25 cellular contexts compared by ENCODE assay signal in the genomic region with DNA sequence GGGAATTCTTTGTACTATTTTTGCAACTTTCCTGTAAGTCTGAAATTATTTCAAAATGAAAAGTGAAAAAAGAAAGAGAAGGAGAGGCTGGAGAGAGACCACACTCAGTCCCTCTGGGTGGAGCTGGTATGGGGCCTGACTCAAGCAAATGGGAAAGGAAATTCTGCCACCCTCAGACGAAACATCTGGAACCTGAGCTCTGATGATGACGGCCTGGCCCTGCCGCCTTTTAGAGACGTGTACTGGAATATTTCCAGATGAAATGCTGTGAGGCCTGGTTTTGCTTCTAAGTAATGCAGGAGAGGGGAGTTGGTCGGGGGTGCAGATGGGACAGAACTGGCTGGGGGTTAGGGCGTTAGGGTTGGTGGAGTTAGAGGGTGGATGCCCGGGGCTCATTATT. TPM values are rescaled to one million over a fixed set of nuclear protein-coding genes. Genes with fewer than 3 reads are reported as not detected.
DNase-seq lines count a peak whose midpoint lies in the region; ATAC-seq and TF ChIP-seq lines count a peak whose summit lies in the region.
"Had no signal": no experiment of that assay in that cellular context is flagged by ENCODE, and none has a peak within 500 bp of the region (broad histone marks: within the 10 kb centered on the region; RNA-seq: fewer than 3 reads in every experiment).

No MANE protein-coding gene starts in this region.

- H4K20me1 ChIP-seq in GM23248 (ENCODE audit: insufficient read depth), result no peaks in the 10 kb centered on the region
- no peaks in the 10 kb centered on the region for H4K20me1 ChIP-seq in MM.1S (ENCODE audit: insufficient read depth, low read length)

- no peaks in the 10 kb centered on the region for H3K9me3 Mint-ChIP-seq in immature natural killer cell
- H3K9me3 Mint-ChIP-seq: activated T-helper 2 cell treated with anti-CD3 and anti-CD28 coated beads, Interferon-gamma antibody, Interleukin-2, Interleukin-4, amounts not matched to agents 10 μg/mL and 5 μg/mL and 100 μg/mL, durations not matched to agents 14 hours and 24 hours and 36 hours; central memory CD8-positive, alpha-beta T cell had no signal

- H3K27ac ChIP-seq in GM23248, result peak overlapping the region; percentile 29
- H3K27ac ChIP-seq in MM.1S (ENCODE audit: low read length), result no peak overlapping the region
- H3K27ac ChIP-seq: neural progenitor cell, Peyer's patch, SK-N-MC, transverse colon had no signal

- H3K9ac ChIP-seq in GM23248, result 0 out of 2 replicates have a peak overlapping the region, but pooled peaks have one; percentile 16
- peak overlapping the region; percentile 76 for H3K9ac ChIP-seq in adipocyte (ENCODE audit: low read length)
- H3K9ac ChIP-seq in MM.1S (ENCODE audit: low read length), result no peak overlapping the region
- H3K9ac ChIP-seq: neural progenitor cell had no signal

- H3K4me2 ChIP-seq in GM23248 (ENCODE audit: unreplicated experiment) (peak overlapping the region; percentile 23), MM.1S (ENCODE audit: low read depth, low read length) (no peak overlapping the region)
- H3K4me2 ChIP-seq: neural progenitor cell had no signal

- peaks cover 7% of the 10 kb centered on the region for H3K4me1 ChIP-seq in GM23248 (ENCODE audit: insufficient read depth)
- peaks cover 36% of the 10 kb centered on the region for H3K4me1 ChIP-seq in adipocyte (ENCODE audit: control insufficient read depth, insufficient read depth, low read length)
- H3K4me1 ChIP-seq in MM.1S (ENCODE audit: low read length), result 0 out of 2 replicates have a peak, but pooled peaks cover 3% of the 10 kb centered on the region
- H3K4me1 ChIP-seq: adrenal gland, HAP-1, neural progenitor cell had no signal

- H3K4me3 Mint-ChIP-seq in immature natural killer cell, result no peak overlapping the region
- H3K4me3 Mint-ChIP-seq: activated CD4-positive, alpha-beta T cell treated with anti-CD3 and anti-CD28 coated beads for 36 hours; central memory CD8-positive, alpha-beta T cell; neural progenitor cell had no signal

- H3F3A ChIP-seq in GM23248 (ENCODE audit: insufficient read depth) (peaks cover 18% of the 10 kb centered on the region), MM.1S (ENCODE audit: insufficient read depth, low read length) (no peaks in the 10 kb centered on the region)

- ATAC-seq in GM18520 (IDR thresholded peaks at IDR 0.05; ENCODE audit: unreplicated experiment) (no peak), HG02938 (IDR thresholded peaks at IDR 0.05; ENCODE audit: unreplicated experiment) (no peak)
- ATAC-seq: activated CD4-positive, alpha-beta T cell treated with anti-CD3 and anti-CD28 coated beads for 36 hours; left lobe of liver had no signal

- no peak overlapping the region for H3K4me3 ChIP-seq in AG09309 (ENCODE audit: control insufficient read depth, low read depth, low read length)
- H3K4me3 ChIP-seq in GM23248, result no peak overlapping the region
- no peak overlapping the region for H3K4me3 ChIP-seq in adipocyte (ENCODE audit: low read length)
- no peak overlapping the region for H3K4me3 ChIP-seq in MM.1S (ENCODE audit: low read length)
- H3K4me3 ChIP-seq: adrenal gland, HAP-1, neural progenitor cell, Peyer's patch, SK-N-MC, transverse colon had no signal

- TF ChIP-seq CTCF in AG09309 (IDR thresholded peaks at IDR 0.05; ENCODE audit: control insufficient read depth, insufficient read depth, low read depth, low read length, missing control alignments) (peak; percentile 8), MM.1S (IDR thresholded peaks at IDR 0.05; ENCODE audit: low read length) (no peak)

- H3K4me1 Mint-ChIP-seq in immature natural killer cell, result no peaks in the 10 kb centered on the region
- H3K4me1 Mint-ChIP-seq: central memory CD8-positive, alpha-beta T cell; neural progenitor cell had no signal

- peaks cover 3 to 13% (median 12%) of the 10 kb centered on the region in 3 donors for H3K27me3 Mint-ChIP-seq in immature natural killer cell (ENCODE audit: low read depth in 3 of 3)

- 14 to 20% methylated on average over 6 to 7 of the region's 7 CpGs for WGBS in GM23248 (ENCODE audit: low coverage in 1 of 2, low lambda C conversion rate in 2 of 2, missing lambda C conversion rate in 2 of 2), 2 experiments

- H3K9me3 ChIP-seq in GM23248 (ENCODE audit: low read depth) (no peaks in the 10 kb centered on the region), adipocyte (ENCODE audit: control insufficient read depth, low read length) (no peaks in the 10 kb centered on the region), MM.1S (replicated peaks; ENCODE audit: insufficient read depth, low read length) (no peaks in the 10 kb centered on the region)
- H3K9me3 ChIP-seq: adrenal gland, HAP-1, Peyer's patch, transverse colon had no signal

- H3K36me3 ChIP-seq in GM23248 (ENCODE audit: low read depth) (no peaks in the 10 kb centered on the region), adipocyte (ENCODE audit: control insufficient read depth, insufficient read depth, low read length, severe bottlenecking) (no peaks in the 10 kb centered on the region), MM.1S (replicated peaks; ENCODE audit: insufficient read depth, low read length) (no peaks in the 10 kb centered on the region)
- H3K36me3 ChIP-seq: adrenal gland, HAP-1, neural progenitor cell, Peyer's patch, transverse colon had no signal

- H3K79me2 ChIP-seq in GM23248 (ENCODE audit: insufficient read depth), result no peaks in the 10 kb centered on the region
- no peaks in the 10 kb centered on the region for H3K79me2 ChIP-seq in MM.1S (ENCODE audit: low read length)

- DNase-seq in AG09309 (ENCODE audit: low read depth) (peak; percentile 32), GM23248 (peak; percentile 86), adipocyte (ENCODE audit: low read depth) (peak; percentile 77), mesenteric fat pad (ENCODE audit: low spot score) (peak; percentile 64), MM.1S (no peak), immature natural killer cell (no peak)
- DNase-seq: ACHN; activated CD4-positive, alpha-beta T cell treated with anti-CD3 and anti-CD28 coated beads for 36 hours; adrenal gland; KG1; NCI-H1048; NCI-H2107; NCI-H748 treated with DMSO at 0.1 percent for 48 hours; Peyer's patch; transverse colon had no signal

- no peak overlapping the region for H3K27ac Mint-ChIP-seq in immature natural killer cell
- H3K27ac Mint-ChIP-seq: activated CD4-positive, alpha-beta T cell treated with anti-CD3 and anti-CD28 coated beads for 36 hours; activated T-helper 2 cell treated with anti-CD3 and anti-CD28 coated beads, Interferon-gamma antibody, Interleukin-2, Interleukin-4, amounts not matched to agents 10 μg/mL and 5 μg/mL and 100 μg/mL, durations not matched to agents 14 hours and 24 hours and 36 hours; neural progenitor cell had no signal

- in situ Hi-C loops in GM23248 (cut with MboI), result loop anchor here (5.0 to 25.0 kb wide), 2 partner anchors 336 to 684 kb away; no protein-coding TSS in a partner anchor

- no peaks in the 10 kb centered on the region for H3K9me2 ChIP-seq in GM23248 (ENCODE audit: insufficient read depth)
- no peaks in the 10 kb centered on the region for H3K9me2 ChIP-seq in MM.1S (replicated peaks; ENCODE audit: insufficient read depth, low read length)

- no peaks in the 10 kb centered on the region for H3K27me3 ChIP-seq in GM23248 (replicated peaks; ENCODE audit: insufficient read depth)
- no peaks in the 10 kb centered on the region for H3K27me3 ChIP-seq in adipocyte (replicated peaks; ENCODE audit: control insufficient read depth, insufficient read depth, low read length)
- H3K27me3 ChIP-seq in MM.1S (replicated peaks; ENCODE audit: insufficient read depth, low read length), result peaks cover 10% of the 10 kb centered on the region
- H3K27me3 ChIP-seq: Peyer's patch had no signal

- H3K36me3 Mint-ChIP-seq in immature natural killer cell, result no peaks in the 10 kb centered on the region
- H3K36me3 Mint-ChIP-seq: neural progenitor cell had no signal

- H2AFZ ChIP-seq in GM23248, result no peak overlapping the region
- no peak overlapping the region for H2AFZ ChIP-seq in MM.1S (ENCODE audit: low read length)
- H2AFZ ChIP-seq: neural progenitor cell had no signal

RNA-seq across cellular contexts. Expression of a gene that starts 57.4 kb away (rescaled TPM):
- 5.1 and 8.3 TPM in 2 replicates for total RNA-seq in GM23248 (2014; rRNA removed; shearing (Covaris generic))
- polyA plus RNA-seq in GM23248 (2016; fragmentation: Nextera tagmentation; extraction: Ambion mirVana) (9.0 and 9.6 TPM in 2 replicates), immature natural killer cell (not detected)
- 4.1 TPM for total RNA-seq in mesenteric fat pad
- total RNA-seq: activated CD4-positive, alpha-beta T cell treated with anti-CD3 and anti-CD28 coated beads for 36 hours; G401; mononuclear cell had no signal

Comparison
In these comparisons a context has a peak if more than half of its experiments do, and no peak if none do; other contexts are left out.
1. DNase-seq: peak in AG09309 (single experiment), GM23248 (single experiment), adipocyte (single experiment) and mesenteric fat pad (single experiment); none in MM.1S (single experiment) and immature natural killer cell (0 of 3).